8 cellular contexts compared by ENCODE assay signal in the genomic region with DNA sequence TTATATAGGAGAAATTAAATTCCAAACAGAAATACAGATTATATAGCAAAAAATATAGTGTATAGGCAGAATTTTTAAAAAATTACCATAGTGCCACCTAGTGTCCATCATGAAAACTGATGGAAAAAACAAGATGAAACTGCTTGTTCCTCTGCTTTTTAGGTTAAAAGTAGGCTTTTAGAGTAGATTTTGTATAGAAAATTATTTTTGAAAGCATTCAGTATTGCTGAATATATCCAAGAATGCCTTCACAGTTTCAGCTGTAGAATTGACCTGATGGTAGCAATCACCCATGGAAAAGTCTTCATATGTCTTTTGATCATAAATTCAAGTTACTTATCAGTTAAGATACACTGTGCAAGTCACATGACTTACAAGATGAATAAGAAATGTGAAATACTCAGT. TPM values are rescaled to one million over a fixed set of nuclear protein-coding genes. Genes with fewer than 3 reads are reported as not detected.
DNase-seq lines count a peak whose midpoint lies in the region; ATAC-seq and TF ChIP-seq lines count a peak whose summit lies in the region.

No MANE protein-coding gene starts in this region.

- POLR2A ChIA-PET in activated CD4-positive, alpha-beta memory T cell treated with anti-CD3 and anti-CD28 coated beads for 36 hours (lab: Charles Lee), result no interaction called here

- DNase-seq in NCI-H187 treated with DMSO at 0.1 percent for 48 hours (lab: John Stamatoyannopoulos, UW) (peak; percentile 1), NCI-H187 (lab: John Stamatoyannopoulos, UW) (no peak), OCI-M1 (lab: John Stamatoyannopoulos, UW) (peak; percentile 47), esophagus muscularis mucosa (ENCODE audit: extremely low spot score) (no peak), gastrocnemius medialis (no peak)
- DNase-seq in activated CD4-positive, alpha-beta memory T cell treated with anti-CD3 and anti-CD28 coated beads for 36 hours, result no peak
- DNase-seq in activated naive CD8-positive, alpha-beta T cell treated with anti-CD3 and anti-CD28 coated beads for 36 hours, result no peak

- H3K27ac ChIP-seq in esophagus muscularis mucosa (replicated peaks in 1 of 4) (no peak overlapping the region), gastrocnemius medialis (no peak overlapping the region)

- H3K4me1 ChIP-seq in esophagus muscularis mucosa, result peaks cover 0 to 20% (median 0%) of the 10 kb centered on the region in 4 donors
- no peaks in the 10 kb centered on the region for H3K4me1 ChIP-seq in gastrocnemius medialis

- intact Hi-C loops in esophagus muscularis mucosa (cut with DNase I) (loop anchor here (2.0 to 10.0 kb wide), 5 partner anchors 166 to 819 kb away; a partner anchor contains a TSS), gastrocnemius medialis (cut with DNase I; ENCODE audit: low total_unique reads) (loop anchor here (2.0 to 10.0 kb wide), 7 partner anchors 121 to 819 kb away; no protein-coding TSS in a partner anchor)
- intact Hi-C loops in activated CD4-positive, alpha-beta memory T cell treated with anti-CD3 and anti-CD28 coated beads for 36 hours (cut with micrococcal nuclease), result loop anchor here (1.0 to 5.0 kb wide), 4 partner anchors 69 to 356 kb away; a partner anchor contains a TSS

- peaks cover 43% of the 10 kb centered on the region for H3K36me3 Mint-ChIP-seq in activated CD4-positive, alpha-beta memory T cell treated with anti-CD3 and anti-CD28 coated beads for 36 hours
- peaks cover 28% of the 10 kb centered on the region for H3K36me3 Mint-ChIP-seq in activated naive CD8-positive, alpha-beta T cell treated with anti-CD3 and anti-CD28 coated beads for 36 hours

- H3K27me3 Mint-ChIP-seq in activated CD4-positive, alpha-beta memory T cell treated with anti-CD3 and anti-CD28 coated beads for 36 hours, result no peaks in the 10 kb centered on the region
- no peaks in the 10 kb centered on the region for H3K27me3 Mint-ChIP-seq in activated naive CD8-positive, alpha-beta T cell treated with anti-CD3 and anti-CD28 coated beads for 36 hours

- H3K27ac Mint-ChIP-seq in activated CD4-positive, alpha-beta memory T cell treated with anti-CD3 and anti-CD28 coated beads for 36 hours, result no peak overlapping the region
- no peak overlapping the region for H3K27ac Mint-ChIP-seq in activated naive CD8-positive, alpha-beta T cell treated with anti-CD3 and anti-CD28 coated beads for 36 hours

- H3K4me1 Mint-ChIP-seq in activated CD4-positive, alpha-beta memory T cell treated with anti-CD3 and anti-CD28 coated beads for 36 hours (ENCODE audit: low read depth), result peaks cover 24% of the 10 kb centered on the region
- H3K4me1 Mint-ChIP-seq in activated naive CD8-positive, alpha-beta T cell treated with anti-CD3 and anti-CD28 coated beads for 36 hours, result peaks cover 22% of the 10 kb centered on the region

- TF ChIP-seq POLR2A in esophagus muscularis mucosa (IDR thresholded peaks at IDR 0.05; ENCODE audit: low read depth) (no peak), gastrocnemius medialis (IDR thresholded peaks at IDR 0.05) (no peak)

- H3K4me3 Mint-ChIP-seq in activated CD4-positive, alpha-beta memory T cell treated with anti-CD3 and anti-CD28 coated beads for 36 hours, result no peak overlapping the region
- H3K4me3 Mint-ChIP-seq in activated naive CD8-positive, alpha-beta T cell treated with anti-CD3 and anti-CD28 coated beads for 36 hours, result no peak overlapping the region

- H3K4me3 ChIP-seq in esophagus muscularis mucosa (no peak overlapping the region), gastrocnemius medialis (no peak overlapping the region)

- CTCF ChIA-PET in activated CD4-positive, alpha-beta memory T cell treated with anti-CD3 and anti-CD28 coated beads for 36 hours (lab: Charles Lee), result interaction anchor here (0.7 to 9.9 kb wide), 15 partner anchors 10 to 549 kb away, joined by 3 to 187 read pairs (median 4); a partner anchor contains a TSS

- no peaks in the 10 kb centered on the region for H3K9me3 ChIP-seq in esophagus muscularis mucosa
- H3K9me3 ChIP-seq in gastrocnemius medialis, result no peaks in the 10 kb centered on the region

- no peaks in the 10 kb centered on the region for H3K27me3 ChIP-seq in esophagus muscularis mucosa
- no peaks in the 10 kb centered on the region for H3K27me3 ChIP-seq in gastrocnemius medialis

- H3K36me3 ChIP-seq in esophagus muscularis mucosa (peaks cover 13 to 79% (median 51%) of the 10 kb centered on the region in 4 donors), gastrocnemius medialis (peaks cover 0 to 70% of the 10 kb centered on the region in 2 donors)

- peak; percentile 41 to 66 (median 66) for TF ChIP-seq CTCF in esophagus muscularis mucosa (IDR thresholded peaks at IDR 0.05)
- peak in 4 of 5 experiments; percentile 21 to 65 (median 44) for TF ChIP-seq CTCF in gastrocnemius medialis (IDR thresholded peaks at IDR 0.05 in 4 of 5, conservative IDR thresholded peaks at IDR 0.05 in 1 of 5)

- ATAC-seq in gastrocnemius medialis (no peak), HG03342 (IDR thresholded peaks at IDR 0.05; ENCODE audit: unreplicated experiment) (no peak)

- no peak for TF ChIP-seq EP300 in esophagus muscularis mucosa (IDR thresholded peaks at IDR 0.05)

- H3K9me3 Mint-ChIP-seq in activated CD4-positive, alpha-beta memory T cell treated with anti-CD3 and anti-CD28 coated beads for 36 hours, result peaks cover under 1% of the 10 kb centered on the region
- H3K9me3 Mint-ChIP-seq in activated naive CD8-positive, alpha-beta T cell treated with anti-CD3 and anti-CD28 coated beads for 36 hours, result peaks cover 5% of the 10 kb centered on the region

- in situ Hi-C loops in gastrocnemius medialis (cut with MboI; ENCODE audit: low sequenced_read_pairs in 4 of 4), result loop anchor here (5.0 to 25.0 kb wide), 10 partner anchors 159 to 551 kb away; a partner anchor contains a TSS

RNA-seq across cellular contexts. Expression of a gene that starts 19.7 kb away (rescaled TPM):
- 10 to 100 TPM in 3 of 4 donors, 1 to 10 TPM in 1; 9.4 to 28.8 (median 18.7) TPM for total RNA-seq in esophagus muscularis mucosa
- 10 to 100 TPM in 3 of 4 donors, 1 to 10 TPM in 1; 9.8 to 34.4 (median 17.3) TPM for total RNA-seq in gastrocnemius medialis
- total RNA-seq in activated CD4-positive, alpha-beta memory T cell treated with anti-CD3 and anti-CD28 coated beads for 36 hours, result 10 to 100 TPM; 31.8 to 41.5 TPM
- 10 to 100 TPM; 47.6 to 50.1 TPM for total RNA-seq in activated naive CD8-positive, alpha-beta T cell treated with anti-CD3 and anti-CD28 coated beads for 36 hours

RNA-seq across cellular contexts. Expression of a gene that starts 21.0 kb away (rescaled TPM):
- total RNA-seq in esophagus muscularis mucosa (1 to 10 TPM in 1 of 4 donors, under 1 TPM in 3; 0.42 to 1.2 (median 0.67) TPM), gastrocnemius medialis (not detected)
- total RNA-seq in activated CD4-positive, alpha-beta memory T cell treated with anti-CD3 and anti-CD28 coated beads for 36 hours, result not detected
- total RNA-seq in activated naive CD8-positive, alpha-beta T cell treated with anti-CD3 and anti-CD28 coated beads for 36 hours, result not detected

Comparison
In these comparisons a context has a peak if more than half of its experiments do, and no peak if none do; other contexts are left out.
1. DNase-seq: peak in NCI-H187 treated with DMSO at 0.1 percent for 48 hours (single experiment) and OCI-M1 (single experiment); none in NCI-H187 (0 of 2), esophagus muscularis mucosa (single experiment), gastrocnemius medialis (0 of 2), activated CD4-positive, alpha-beta memory T cell treated with anti-CD3 and anti-CD28 coated beads for 36 hours (single experiment) and activated naive CD8-positive, alpha-beta T cell treated with anti-CD3 and anti-CD28 coated beads for 36 hours (single experiment).